ENCODE assay signal across 8 cellular contexts in genomic region chr18:21612125-21613100, GRCh38. TPM values are rescaled to one million over a fixed set of nuclear protein-coding genes. Genes with fewer than 3 reads are reported as not detected.
DNase-seq lines count a peak whose midpoint lies in the region; ATAC-seq and TF ChIP-seq lines count a peak whose summit lies in the region.

Gene SNRPD1, plus strand, starts transcription at chr18:21612314. Its CDS starts 116 bp downstream, at chr18:21612430.

- no peaks in the 10 kb centered on the region for H3K27me3 Mint-ChIP-seq in activated naive CD8-positive, alpha-beta T cell treated with anti-CD3 and anti-CD28 coated beads for 36 hours

- H3K27me3 ChIP-seq in ovary (no peaks in the 10 kb centered on the region), tibial artery (no peaks in the 10 kb centered on the region)

- H3K9me3 ChIP-seq in ovary = no peaks in the 10 kb centered on the region
- no peaks in the 10 kb centered on the region for H3K9me3 ChIP-seq in tibial artery

- peak; percentile 99 for ATAC-seq in HG02642 (IDR thresholded peaks at IDR 0.05; ENCODE audit: poor library complexity, unreplicated experiment)

- H3K4me3 ChIP-seq in GM12865 (ENCODE audit: low read depth, low read length) (peak within 1 kb of the TSS; percentile 89), ovary (peak within 1 kb of the TSS; percentile 77), tibial artery (peak within 1 kb of the TSS; percentile 64)

- intact Hi-C loops in head of caudate nucleus (cut with DNase I) (loop anchor here (5.0 to 10.0 kb wide), 3 partner anchors 78 to 130 kb away; partner anchors contain the start of genes ABHD3 and MIB1), ovary (cut with DNase I) (no loop called here), tibial artery (cut with DNase I; ENCODE audit: low total_unique reads) (no loop called here)

- peak; percentile 98 for TF ChIP-seq CTCF in GM12865 (IDR thresholded peaks at IDR 0.05; ENCODE audit: insufficient read depth, low read depth, low read length, missing control alignments)
- peak; percentile 86 to 89 (median 89) for TF ChIP-seq CTCF in ovary (IDR thresholded peaks at IDR 0.05)
- TF ChIP-seq CTCF in tibial artery (IDR thresholded peaks at IDR 0.05) = peak; percentile 92 to 96

- H3K36me3 ChIP-seq in ovary = no peaks in the 10 kb centered on the region
- H3K36me3 ChIP-seq in tibial artery = peaks cover 0 to 15% (median under 1%) of the 10 kb centered on the region in 3 donors

- peaks cover 32% of the 10 kb centered on the region for H3K4me1 Mint-ChIP-seq in activated naive CD8-positive, alpha-beta T cell treated with anti-CD3 and anti-CD28 coated beads for 36 hours

- TF ChIP-seq EP300 in ovary (IDR thresholded peaks at IDR 0.05) = no peak

- DNase-seq in GM12865 (ENCODE audit: low read depth) (peak; percentile 97), NCI-H1105 (lab: John Stamatoyannopoulos, UW) (peak; percentile 91), SKM-1 treated with dmso at 0.1 percent for 144 hours (lab: John Stamatoyannopoulos, UW; ENCODE audit: unreplicated experiment) (peak; percentile 85), head of caudate nucleus (peak; percentile 40 to 94 (median 87)), ovary (peak; percentile 80 to 93 (median 84)), tibial artery (peak; percentile 80 to 93)
- DNase-seq in activated naive CD8-positive, alpha-beta T cell treated with anti-CD3 and anti-CD28 coated beads for 36 hours = peak; percentile 93

- peaks cover 8% of the 10 kb centered on the region for H3K4me1 ChIP-seq in ovary (ENCODE audit: insufficient read depth)
- H3K4me1 ChIP-seq in tibial artery = peaks cover 0 to 30% (median 12%) of the 10 kb centered on the region in 4 donors

- 0 to 1% (median 0%) methylated on average over 52 to 59 of the region's 59 CpGs for WGBS in ovary, 3 donors

- H3K27ac ChIP-seq in ovary (peak within 1 kb of the TSS; percentile 7 to 32), tibial artery (peak within 1 kb of the TSS; percentile 62 to 73)

- peak; percentile 41 for TF ChIP-seq POLR2A in ovary (IDR thresholded peaks at IDR 0.05)

- H3K36me3 Mint-ChIP-seq in activated naive CD8-positive, alpha-beta T cell treated with anti-CD3 and anti-CD28 coated beads for 36 hours = peaks cover 42% of the 10 kb centered on the region

- H3K27ac Mint-ChIP-seq in activated naive CD8-positive, alpha-beta T cell treated with anti-CD3 and anti-CD28 coated beads for 36 hours = peak within 1 kb of the TSS; percentile 100

- peak within 1 kb of the TSS; percentile 100 for H3K4me3 Mint-ChIP-seq in activated naive CD8-positive, alpha-beta T cell treated with anti-CD3 and anti-CD28 coated beads for 36 hours

- no peaks in the 10 kb centered on the region for H3K9me3 Mint-ChIP-seq in activated naive CD8-positive, alpha-beta T cell treated with anti-CD3 and anti-CD28 coated beads for 36 hours

RNA-seq across cellular contexts. Expression of gene SNRPD1, which starts in this region (rescaled TPM):
- total RNA-seq in activated naive CD8-positive, alpha-beta T cell treated with anti-CD3 and anti-CD28 coated beads for 36 hours = 100 to 1,000 TPM; 166 to 176 TPM
- total RNA-seq in ovary = 10 to 100 TPM in 5 of 7 donors, 1 to 10 TPM in 2; 3.9 to 52.0 (median 37.3) TPM
- polyA plus RNA-seq in ovary = 10 to 100 TPM; 15.6 to 64.4 TPM

Comparison
In these comparisons a context has a peak if more than half of its experiments do, and no peak if none do; other contexts are left out.
1. Peak in every context shown above with its lines: DNase-seq, ATAC-seq, H3K4me3 ChIP-seq and H3K27ac ChIP-seq.